1 cellular context compared by ENCODE assay signal in the genomic region with DNA sequence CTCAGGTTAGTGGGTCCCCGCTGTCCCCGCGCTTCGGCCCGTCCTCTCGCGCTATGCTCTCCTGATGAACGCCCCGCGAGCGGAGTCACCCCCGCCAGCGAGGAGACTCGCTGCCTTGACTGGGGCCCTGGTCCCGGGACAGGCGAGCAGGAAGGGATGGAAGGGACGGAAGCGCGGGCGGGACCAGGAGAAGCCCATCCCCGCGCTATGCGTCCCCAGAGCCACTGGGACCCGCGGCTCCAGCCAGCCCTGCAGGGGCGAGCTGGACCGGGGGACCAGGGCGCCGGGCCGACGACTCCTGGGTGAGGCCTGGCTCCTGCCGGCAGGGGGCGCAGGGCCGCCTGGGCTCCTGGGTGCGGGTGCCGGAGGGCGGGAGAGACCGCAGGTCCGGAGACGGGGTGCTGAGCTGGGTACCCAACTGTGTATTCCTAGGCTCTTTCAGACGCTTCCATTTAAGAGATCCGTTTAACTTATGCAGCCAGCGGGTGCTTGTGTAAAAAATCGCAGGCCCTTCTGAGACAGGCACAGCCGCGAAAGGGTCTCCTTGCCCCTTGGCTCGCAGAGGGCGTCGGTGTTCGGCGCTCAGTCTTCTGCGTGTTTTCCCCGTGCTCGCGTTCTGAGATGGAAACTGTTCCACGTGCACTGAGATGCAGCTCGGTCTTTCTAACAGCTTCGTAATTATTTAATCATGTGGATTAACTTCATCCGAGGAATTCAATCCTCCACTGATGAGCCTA.
TF ChIP-seq lines count a peak whose summit lies in the region.

No MANE protein-coding gene starts in this region.

TF ChIP-seq in HepG2, 621 proteins besides CTCF, POLR2A, EP300 and RAD21 (continued from another document):
- TF ChIP-seq ZNF687 (CRISPR knock-in tag; IDR thresholded peaks at IDR 0.05) (peak; percentile 78), GABPB1 (CRISPR knock-in tag; IDR thresholded peaks at IDR 0.05) (peak; percentile 71), BATF2 (CRISPR knock-in tag; IDR thresholded peaks at IDR 0.05) (no peak), FOXP1 (IDR thresholded peaks at IDR 0.05) (no peak), FOXP1 (CRISPR knock-in tag; IDR thresholded peaks at IDR 0.05) (no peak), MLXIP (CRISPR knock-in tag; IDR thresholded peaks at IDR 0.05; ENCODE audit: borderline replicate concordance) (no peak), HOXA7 (CRISPR knock-in tag; IDR thresholded peaks at IDR 0.05) (no peak), CCAR2 (optimal IDR thresholded peaks at IDR 0.05; ENCODE audit: low read depth, low read length) (no peak), GTF3A (CRISPR knock-in tag; conservative IDR thresholded peaks at IDR 0.05) (no peak), ZNF749 (CRISPR knock-in tag; IDR thresholded peaks at IDR 0.05; ENCODE audit: borderline replicate concordance) (no peak), SYNCRIP (IDR thresholded peaks at IDR 0.05; ENCODE audit: insufficient read depth, low read depth, low read length) (no peak), MIER2 (CRISPR knock-in tag; IDR thresholded peaks at IDR 0.05) (no peak), ZNF12 (CRISPR knock-in tag; IDR thresholded peaks at IDR 0.05) (no peak), MXI1 (IDR thresholded peaks at IDR 0.05; ENCODE audit: borderline replicate concordance, low read depth, low read length) (no peak), ZNF652 (CRISPR knock-in tag; IDR thresholded peaks at IDR 0.05; ENCODE audit: borderline replicate concordance, low read depth) (no peak), KDM2A (CRISPR knock-in tag; IDR thresholded peaks at IDR 0.05; ENCODE audit: borderline replicate concordance, low read depth) (peak; percentile 79), TCF12 (IDR thresholded peaks at IDR 0.05) (no peak), TCF12 (CRISPR knock-in tag; IDR thresholded peaks at IDR 0.05) (no peak), ZNF326 (CRISPR knock-in tag; IDR thresholded peaks at IDR 0.05; ENCODE audit: borderline replicate concordance) (no peak), ZNF143 (CRISPR knock-in tag; IDR thresholded peaks at IDR 0.05) (no peak), SUZ12 (IDR thresholded peaks at IDR 0.05; ENCODE audit: low read depth, low read length) (no peak), SP1 (IDR thresholded peaks at IDR 0.05) (no peak), SP1 (CRISPR knock-in tag; IDR thresholded peaks at IDR 0.05) (no peak), ZBTB21 (CRISPR knock-in tag; IDR thresholded peaks at IDR 0.05) (no peak), SNAI1 (CRISPR knock-in tag; IDR thresholded peaks at IDR 0.05; ENCODE audit: borderline replicate concordance) (no peak), KLF12 (CRISPR knock-in tag; IDR thresholded peaks at IDR 0.05; ENCODE audit: borderline replicate concordance) (no peak), GATAD2A (CRISPR knock-in tag; IDR thresholded peaks at IDR 0.05) (no peak), GABPA (IDR thresholded peaks at IDR 0.05; ENCODE audit: low read depth, low read length) (no peak), GABPA (CRISPR knock-in tag; IDR thresholded peaks at IDR 0.05; ENCODE audit: low read depth) (no peak), ZNF468 (CRISPR knock-in tag; IDR thresholded peaks at IDR 0.05) (no peak), ZNF713 (CRISPR knock-in tag; IDR thresholded peaks at IDR 0.05) (no peak), HNF4G (IDR thresholded peaks at IDR 0.05; ENCODE audit: borderline replicate concordance, low read depth, low read length) (no peak), HNF4G (CRISPR knock-in tag; IDR thresholded peaks at IDR 0.05; ENCODE audit: borderline replicate concordance, low read depth) (no peak), ZKSCAN1 (IDR thresholded peaks at IDR 0.05; ENCODE audit: low read length) (no peak)
- TF ChIP-seq, protein P1, sequence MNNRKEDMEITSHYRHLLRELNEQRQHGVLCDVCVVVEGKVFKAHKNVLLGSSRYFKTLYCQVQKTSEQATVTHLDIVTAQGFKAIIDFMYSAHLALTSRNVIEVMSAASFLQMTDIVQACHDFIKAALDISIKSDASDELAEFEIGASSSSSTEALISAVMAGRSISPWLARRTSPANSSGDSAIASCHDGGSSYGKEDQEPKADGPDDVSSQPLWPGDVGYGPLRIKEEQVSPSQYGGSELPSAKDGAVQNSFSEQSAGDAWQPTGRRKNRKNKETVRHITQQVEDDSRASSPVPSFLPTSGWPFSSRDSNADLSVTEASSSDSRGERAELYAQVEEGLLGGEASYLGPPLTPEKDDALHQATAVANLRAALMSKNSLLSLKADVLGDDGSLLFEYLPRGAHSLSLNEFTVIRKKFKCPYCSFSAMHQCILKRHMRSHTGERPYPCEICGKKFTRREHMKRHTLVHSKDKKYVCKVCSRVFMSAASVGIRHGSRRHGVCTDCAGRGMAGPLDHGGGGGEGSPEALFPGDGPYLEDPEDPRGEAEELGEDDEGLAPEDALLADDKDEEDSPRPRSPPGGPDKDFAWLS (CRISPR knock-in tag; IDR thresholded peaks at IDR 0.05; ENCODE audit: borderline replicate concordance), result no peak
- TF ChIP-seq, protein P2, sequence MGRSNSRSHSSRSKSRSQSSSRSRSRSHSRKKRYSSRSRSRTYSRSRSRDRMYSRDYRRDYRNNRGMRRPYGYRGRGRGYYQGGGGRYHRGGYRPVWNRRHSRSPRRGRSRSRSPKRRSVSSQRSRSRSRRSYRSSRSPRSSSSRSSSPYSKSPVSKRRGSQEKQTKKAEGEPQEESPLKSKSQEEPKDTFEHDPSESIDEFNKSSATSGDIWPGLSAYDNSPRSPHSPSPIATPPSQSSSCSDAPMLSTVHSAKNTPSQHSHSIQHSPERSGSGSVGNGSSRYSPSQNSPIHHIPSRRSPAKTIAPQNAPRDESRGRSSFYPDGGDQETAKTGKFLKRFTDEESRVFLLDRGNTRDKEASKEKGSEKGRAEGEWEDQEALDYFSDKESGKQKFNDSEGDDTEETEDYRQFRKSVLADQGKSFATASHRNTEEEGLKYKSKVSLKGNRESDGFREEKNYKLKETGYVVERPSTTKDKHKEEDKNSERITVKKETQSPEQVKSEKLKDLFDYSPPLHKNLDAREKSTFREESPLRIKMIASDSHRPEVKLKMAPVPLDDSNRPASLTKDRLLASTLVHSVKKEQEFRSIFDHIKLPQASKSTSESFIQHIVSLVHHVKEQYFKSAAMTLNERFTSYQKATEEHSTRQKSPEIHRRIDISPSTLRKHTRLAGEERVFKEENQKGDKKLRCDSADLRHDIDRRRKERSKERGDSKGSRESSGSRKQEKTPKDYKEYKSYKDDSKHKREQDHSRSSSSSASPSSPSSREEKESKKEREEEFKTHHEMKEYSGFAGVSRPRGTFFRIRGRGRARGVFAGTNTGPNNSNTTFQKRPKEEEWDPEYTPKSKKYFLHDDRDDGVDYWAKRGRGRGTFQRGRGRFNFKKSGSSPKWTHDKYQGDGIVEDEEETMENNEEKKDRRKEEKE (IDR thresholded peaks at IDR 0.05), result no peak
- TF ChIP-seq, protein P3, sequence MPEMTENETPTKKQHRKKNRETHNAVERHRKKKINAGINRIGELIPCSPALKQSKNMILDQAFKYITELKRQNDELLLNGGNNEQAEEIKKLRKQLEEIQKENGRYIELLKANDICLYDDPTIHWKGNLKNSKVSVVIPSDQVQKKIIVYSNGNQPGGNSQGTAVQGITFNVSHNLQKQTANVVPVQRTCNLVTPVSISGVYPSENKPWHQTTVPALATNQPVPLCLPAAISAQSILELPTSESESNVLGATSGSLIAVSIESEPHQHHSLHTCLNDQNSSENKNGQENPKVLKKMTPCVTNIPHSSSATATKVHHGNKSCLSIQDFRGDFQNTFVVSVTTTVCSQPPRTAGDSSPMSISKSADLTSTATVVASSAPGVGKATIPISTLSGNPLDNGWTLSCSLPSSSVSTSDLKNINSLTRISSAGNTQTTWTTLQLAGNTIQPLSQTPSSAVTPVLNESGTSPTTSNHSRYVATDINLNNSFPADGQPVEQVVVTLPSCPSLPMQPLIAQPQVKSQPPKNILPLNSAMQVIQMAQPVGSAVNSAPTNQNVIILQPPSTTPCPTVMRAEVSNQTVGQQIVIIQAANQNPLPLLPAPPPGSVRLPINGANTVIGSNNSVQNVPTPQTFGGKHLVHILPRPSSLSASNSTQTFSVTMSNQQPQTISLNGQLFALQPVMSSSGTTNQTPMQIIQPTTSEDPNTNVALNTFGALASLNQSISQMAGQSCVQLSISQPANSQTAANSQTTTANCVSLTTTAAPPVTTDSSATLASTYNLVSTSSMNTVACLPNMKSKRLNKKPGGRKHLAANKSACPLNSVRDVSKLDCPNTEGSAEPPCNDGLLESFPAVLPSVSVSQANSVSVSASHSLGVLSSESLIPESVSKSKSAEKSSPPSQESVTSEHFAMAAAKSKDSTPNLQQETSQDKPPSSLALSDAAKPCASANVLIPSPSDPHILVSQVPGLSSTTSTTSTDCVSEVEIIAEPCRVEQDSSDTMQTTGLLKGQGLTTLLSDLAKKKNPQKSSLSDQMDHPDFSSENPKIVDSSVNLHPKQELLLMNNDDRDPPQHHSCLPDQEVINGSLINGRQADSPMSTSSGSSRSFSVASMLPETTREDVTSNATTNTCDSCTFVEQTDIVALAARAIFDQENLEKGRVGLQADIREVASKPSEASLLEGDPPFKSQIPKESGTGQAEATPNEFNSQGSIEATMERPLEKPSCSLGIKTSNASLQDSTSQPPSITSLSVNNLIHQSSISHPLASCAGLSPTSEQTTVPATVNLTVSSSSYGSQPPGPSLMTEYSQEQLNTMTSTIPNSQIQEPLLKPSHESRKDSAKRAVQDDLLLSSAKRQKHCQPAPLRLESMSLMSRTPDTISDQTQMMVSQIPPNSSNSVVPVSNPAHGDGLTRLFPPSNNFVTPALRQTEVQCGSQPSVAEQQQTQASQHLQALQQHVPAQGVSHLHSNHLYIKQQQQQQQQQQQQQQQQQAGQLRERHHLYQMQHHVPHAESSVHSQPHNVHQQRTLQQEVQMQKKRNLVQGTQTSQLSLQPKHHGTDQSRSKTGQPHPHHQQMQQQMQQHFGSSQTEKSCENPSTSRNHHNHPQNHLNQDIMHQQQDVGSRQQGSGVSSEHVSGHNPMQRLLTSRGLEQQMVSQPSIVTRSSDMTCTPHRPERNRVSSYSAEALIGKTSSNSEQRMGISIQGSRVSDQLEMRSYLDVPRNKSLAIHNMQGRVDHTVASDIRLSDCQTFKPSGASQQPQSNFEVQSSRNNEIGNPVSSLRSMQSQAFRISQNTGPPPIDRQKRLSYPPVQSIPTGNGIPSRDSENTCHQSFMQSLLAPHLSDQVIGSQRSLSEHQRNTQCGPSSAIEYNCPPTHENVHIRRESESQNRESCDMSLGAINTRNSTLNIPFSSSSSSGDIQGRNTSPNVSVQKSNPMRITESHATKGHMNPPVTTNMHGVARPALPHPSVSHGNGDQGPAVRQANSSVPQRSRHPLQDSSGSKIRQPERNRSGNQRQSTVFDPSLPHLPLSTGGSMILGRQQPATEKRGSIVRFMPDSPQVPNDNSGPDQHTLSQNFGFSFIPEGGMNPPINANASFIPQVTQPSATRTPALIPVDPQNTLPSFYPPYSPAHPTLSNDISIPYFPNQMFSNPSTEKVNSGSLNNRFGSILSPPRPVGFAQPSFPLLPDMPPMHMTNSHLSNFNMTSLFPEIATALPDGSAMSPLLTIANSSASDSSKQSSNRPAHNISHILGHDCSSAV (CRISPR knock-in tag; IDR thresholded peaks at IDR 0.05; ENCODE audit: borderline replicate concordance), result no peak
